In genomic region chr10:12934777-12935176, GRCh38 we compare ENCODE assay signal across 17 cellular contexts.
DNase-seq lines count a peak whose midpoint lies in the region; ATAC-seq and TF ChIP-seq lines count a peak whose summit lies in the region.
"Had no signal": no experiment of that assay in that cellular context is flagged by ENCODE, and none has a peak within 500 bp of the region (broad histone marks: within the 10 kb centered on the region; RNA-seq: fewer than 3 reads in every experiment).

No MANE protein-coding gene starts in this region.

- no peak overlapping the region for H3K27ac Mint-ChIP-seq in stimulated activated effector memory CD8-positive, alpha-beta T cell treated with anti-CD3 and anti-CD28 coated beads, Interleukin-12 subunit alpha, Interleukin-12 subunit beta, amount 100 ng/mL, for 72 hours
- H3K27ac Mint-ChIP-seq: activated CD8-positive, alpha-beta memory T cell treated with anti-CD3 and anti-CD28 coated beads, Interleukin-2, amount 10 ng/mL, durations not matched to agents 7 days and 5 days; B cell; WTC11 had no signal

- DNase-seq in HCEC 1CT: peak; percentile 36
- peak; percentile 31 for DNase-seq in NOMO-1 treated with dmso at 0.1 percent for 144 hours (lab: John Stamatoyannopoulos, UW; ENCODE audit: unreplicated experiment)
- peak; percentile 74 for DNase-seq in choroid plexus epithelial cell (ENCODE audit: low read depth)
- peak; percentile 11 for DNase-seq in kidney glomerular epithelial cell (lab: John Stamatoyannopoulos, UW)
- DNase-seq in ACHN: no peak
- no peak for DNase-seq in stimulated activated effector memory CD8-positive, alpha-beta T cell treated with anti-CD3 and anti-CD28 coated beads, Interleukin-12 subunit alpha, Interleukin-12 subunit beta, amount 100 ng/mL, for 72 hours (ENCODE audit: low spot score in 2 of 2)
- DNase-seq in NCI-H128 (lab: John Stamatoyannopoulos, UW; ENCODE audit: unreplicated experiment): no peak
- DNase-seq in iPS-NIHi11 (ENCODE audit: low spot score): no peak
- DNase-seq: activated CD8-positive, alpha-beta memory T cell treated with anti-CD3 and anti-CD28 coated beads, Interleukin-2, amount 10 ng/mL, durations not matched to agents 7 days and 5 days; effector CD4-positive, alpha-beta T cell; kidney; NCI-H1417; sigmoid colon; stimulated activated CD4-positive, alpha-beta T cell treated with anti-CD3 and anti-CD28 coated beads, Interleukin-4, amount 100 ng/mL, for 4 hours; upper lobe of left lung had no signal

- H3K4me3 Mint-ChIP-seq in stimulated activated effector memory CD8-positive, alpha-beta T cell treated with anti-CD3 and anti-CD28 coated beads, Interleukin-12 subunit alpha, Interleukin-12 subunit beta, amount 100 ng/mL, for 72 hours: no peak overlapping the region
- H3K4me3 Mint-ChIP-seq: activated CD8-positive, alpha-beta memory T cell treated with anti-CD3 and anti-CD28 coated beads, Interleukin-2, amount 10 ng/mL, durations not matched to agents 7 days and 5 days; B cell; WTC11 had no signal

- no peaks in the 10 kb centered on the region for H3K4me1 Mint-ChIP-seq in stimulated activated effector memory CD8-positive, alpha-beta T cell treated with anti-CD3 and anti-CD28 coated beads, Interleukin-12 subunit alpha, Interleukin-12 subunit beta, amount 100 ng/mL, for 72 hours
- H3K4me1 Mint-ChIP-seq: activated CD8-positive, alpha-beta memory T cell treated with anti-CD3 and anti-CD28 coated beads, Interleukin-2, amount 10 ng/mL, durations not matched to agents 7 days and 5 days; B cell had no signal

- no peak for TF ChIP-seq CTCF in choroid plexus epithelial cell (conservative IDR thresholded peaks at IDR 0.05; ENCODE audit: low read depth, low read length)

- no peak overlapping the region for H3K4me3 ChIP-seq in choroid plexus epithelial cell (ENCODE audit: low read depth, low read length)
- H3K4me3 ChIP-seq: sigmoid colon, upper lobe of left lung had no signal

- in situ Hi-C loops in ACHN (cut with HindIII; ENCODE audit: low pct_ligation_motif_present, low pct_unique_long_range_greater_than_20kb, low sequenced_read_pairs): no loop called here

- no peaks in the 10 kb centered on the region for H3K9me3 Mint-ChIP-seq in stimulated activated effector memory CD8-positive, alpha-beta T cell treated with anti-CD3 and anti-CD28 coated beads, Interleukin-12 subunit alpha, Interleukin-12 subunit beta, amount 100 ng/mL, for 72 hours
- H3K9me3 Mint-ChIP-seq: WTC11 had no signal

- H3K36me3 Mint-ChIP-seq in stimulated activated effector memory CD8-positive, alpha-beta T cell treated with anti-CD3 and anti-CD28 coated beads, Interleukin-12 subunit alpha, Interleukin-12 subunit beta, amount 100 ng/mL, for 72 hours: no peaks in the 10 kb centered on the region
- H3K36me3 Mint-ChIP-seq: activated CD8-positive, alpha-beta memory T cell treated with anti-CD3 and anti-CD28 coated beads, Interleukin-2, amount 10 ng/mL, durations not matched to agents 7 days and 5 days; WTC11 had no signal

- no peak for ATAC-seq in stimulated activated effector memory CD8-positive, alpha-beta T cell treated with anti-CD3 and anti-CD28 coated beads, Interleukin-12 subunit alpha, Interleukin-12 subunit beta, amount 100 ng/mL, for 72 hours
- ATAC-seq: activated CD8-positive, alpha-beta memory T cell treated with anti-CD3 and anti-CD28 coated beads, Interleukin-2, amount 10 ng/mL, durations not matched to agents 7 days and 5 days; WTC11 had no signal

Comparison
In these comparisons a context has a peak if more than half of its experiments do, and no peak if none do; other contexts are left out.
1. DNase-seq: peak in HCEC 1CT (single experiment), NOMO-1 treated with dmso at 0.1 percent for 144 hours (single experiment), choroid plexus epithelial cell (single experiment) and kidney glomerular epithelial cell (single experiment); none in ACHN (single experiment), stimulated activated effector memory CD8-positive, alpha-beta T cell treated with anti-CD3 and anti-CD28 coated beads, Interleukin-12 subunit alpha, Interleukin-12 subunit beta, amount 100 ng/mL, for 72 hours (0 of 2), NCI-H128 (single experiment) and iPS-NIHi11 (single experiment).